Comparison of ENCODE assay signal across 1 cellular context in the genomic region with DNA sequence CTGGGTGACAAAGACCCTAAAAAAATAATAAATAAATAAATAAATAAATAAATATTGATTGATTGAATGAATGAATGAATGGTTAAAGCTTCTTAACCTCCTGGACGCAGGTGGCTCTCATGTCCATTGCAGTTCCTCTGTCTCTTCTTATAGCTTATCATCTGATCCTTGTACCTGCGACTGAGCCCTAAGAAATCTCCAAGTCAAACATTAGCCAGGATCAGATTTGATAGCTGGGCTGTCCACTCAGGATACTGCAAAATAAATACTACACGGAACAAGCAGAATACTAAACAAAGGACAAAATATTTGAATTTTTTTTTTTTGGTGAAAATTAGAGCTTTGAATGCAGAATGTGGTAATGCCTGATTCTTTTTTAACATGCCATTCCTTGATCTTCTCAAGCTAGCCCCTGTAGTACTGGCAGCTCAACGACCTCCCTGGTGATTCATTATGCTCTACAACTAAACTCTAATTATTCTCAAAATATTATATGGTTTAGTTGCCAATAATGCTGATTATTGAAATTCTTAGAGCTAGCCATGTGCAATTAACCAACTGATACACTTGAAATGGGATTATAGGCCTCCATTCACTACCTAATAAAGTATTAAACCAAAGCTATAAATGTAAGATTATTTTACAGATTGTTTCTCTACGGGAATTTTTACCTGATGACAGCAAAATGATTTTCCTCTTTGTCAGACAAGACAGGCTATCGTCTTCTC.
TF ChIP-seq lines count a peak whose summit lies in the region.

No MANE protein-coding gene starts in this region.

TF ChIP-seq in WTC11, 78 proteins besides CTCF, POLR2A, EP300 and RAD21 (continued from another document):
- TF ChIP-seq, protein P1, sequence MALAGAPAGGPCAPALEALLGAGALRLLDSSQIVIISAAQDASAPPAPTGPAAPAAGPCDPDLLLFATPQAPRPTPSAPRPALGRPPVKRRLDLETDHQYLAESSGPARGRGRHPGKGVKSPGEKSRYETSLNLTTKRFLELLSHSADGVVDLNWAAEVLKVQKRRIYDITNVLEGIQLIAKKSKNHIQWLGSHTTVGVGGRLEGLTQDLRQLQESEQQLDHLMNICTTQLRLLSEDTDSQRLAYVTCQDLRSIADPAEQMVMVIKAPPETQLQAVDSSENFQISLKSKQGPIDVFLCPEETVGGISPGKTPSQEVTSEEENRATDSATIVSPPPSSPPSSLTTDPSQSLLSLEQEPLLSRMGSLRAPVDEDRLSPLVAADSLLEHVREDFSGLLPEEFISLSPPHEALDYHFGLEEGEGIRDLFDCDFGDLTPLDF (CRISPR knock-in tag; IDR thresholded peaks at IDR 0.05) = no peak
- TF ChIP-seq ZNF232 (CRISPR knock-in tag; IDR thresholded peaks at IDR 0.05) = no peak
- TF ChIP-seq, protein P2, sequence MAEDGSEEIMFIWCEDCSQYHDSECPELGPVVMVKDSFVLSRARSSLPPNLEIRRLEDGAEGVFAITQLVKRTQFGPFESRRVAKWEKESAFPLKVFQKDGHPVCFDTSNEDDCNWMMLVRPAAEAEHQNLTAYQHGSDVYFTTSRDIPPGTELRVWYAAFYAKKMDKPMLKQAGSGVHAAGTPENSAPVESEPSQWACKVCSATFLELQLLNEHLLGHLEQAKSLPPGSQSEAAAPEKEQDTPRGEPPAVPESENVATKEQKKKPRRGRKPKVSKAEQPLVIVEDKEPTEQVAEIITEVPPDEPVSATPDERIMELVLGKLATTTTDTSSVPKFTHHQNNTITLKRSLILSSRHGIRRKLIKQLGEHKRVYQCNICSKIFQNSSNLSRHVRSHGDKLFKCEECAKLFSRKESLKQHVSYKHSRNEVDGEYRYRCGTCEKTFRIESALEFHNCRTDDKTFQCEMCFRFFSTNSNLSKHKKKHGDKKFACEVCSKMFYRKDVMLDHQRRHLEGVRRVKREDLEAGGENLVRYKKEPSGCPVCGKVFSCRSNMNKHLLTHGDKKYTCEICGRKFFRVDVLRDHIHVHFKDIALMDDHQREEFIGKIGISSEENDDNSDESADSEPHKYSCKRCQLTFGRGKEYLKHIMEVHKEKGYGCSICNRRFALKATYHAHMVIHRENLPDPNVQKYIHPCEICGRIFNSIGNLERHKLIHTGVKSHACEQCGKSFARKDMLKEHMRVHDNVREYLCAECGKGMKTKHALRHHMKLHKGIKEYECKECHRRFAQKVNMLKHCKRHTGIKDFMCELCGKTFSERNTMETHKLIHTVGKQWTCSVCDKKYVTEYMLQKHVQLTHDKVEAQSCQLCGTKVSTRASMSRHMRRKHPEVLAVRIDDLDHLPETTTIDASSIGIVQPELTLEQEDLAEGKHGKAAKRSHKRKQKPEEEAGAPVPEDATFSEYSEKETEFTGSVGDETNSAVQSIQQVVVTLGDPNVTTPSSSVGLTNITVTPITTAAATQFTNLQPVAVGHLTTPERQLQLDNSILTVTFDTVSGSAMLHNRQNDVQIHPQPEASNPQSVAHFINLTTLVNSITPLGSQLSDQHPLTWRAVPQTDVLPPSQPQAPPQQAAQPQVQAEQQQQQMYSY (CRISPR knock-in tag; IDR thresholded peaks at IDR 0.05) = no peak
- no peak for TF ChIP-seq ZNF121 (CRISPR knock-in tag; IDR thresholded peaks at IDR 0.05)
- no peak for TF ChIP-seq TEAD1 (CRISPR knock-in tag; IDR thresholded peaks at IDR 0.05)
- TF ChIP-seq USF2 (CRISPR knock-in tag; IDR thresholded peaks at IDR 0.05) = no peak
- no peak for TF ChIP-seq ETV6 (CRISPR knock-in tag; IDR thresholded peaks at IDR 0.05)
- TF ChIP-seq NR1H2 (CRISPR knock-in tag; IDR thresholded peaks at IDR 0.05) = no peak
TF ChIP-seq in WTC11: peak in this region for 0.
